ENCODE assay signal across 14 cellular contexts in the genomic region with DNA sequence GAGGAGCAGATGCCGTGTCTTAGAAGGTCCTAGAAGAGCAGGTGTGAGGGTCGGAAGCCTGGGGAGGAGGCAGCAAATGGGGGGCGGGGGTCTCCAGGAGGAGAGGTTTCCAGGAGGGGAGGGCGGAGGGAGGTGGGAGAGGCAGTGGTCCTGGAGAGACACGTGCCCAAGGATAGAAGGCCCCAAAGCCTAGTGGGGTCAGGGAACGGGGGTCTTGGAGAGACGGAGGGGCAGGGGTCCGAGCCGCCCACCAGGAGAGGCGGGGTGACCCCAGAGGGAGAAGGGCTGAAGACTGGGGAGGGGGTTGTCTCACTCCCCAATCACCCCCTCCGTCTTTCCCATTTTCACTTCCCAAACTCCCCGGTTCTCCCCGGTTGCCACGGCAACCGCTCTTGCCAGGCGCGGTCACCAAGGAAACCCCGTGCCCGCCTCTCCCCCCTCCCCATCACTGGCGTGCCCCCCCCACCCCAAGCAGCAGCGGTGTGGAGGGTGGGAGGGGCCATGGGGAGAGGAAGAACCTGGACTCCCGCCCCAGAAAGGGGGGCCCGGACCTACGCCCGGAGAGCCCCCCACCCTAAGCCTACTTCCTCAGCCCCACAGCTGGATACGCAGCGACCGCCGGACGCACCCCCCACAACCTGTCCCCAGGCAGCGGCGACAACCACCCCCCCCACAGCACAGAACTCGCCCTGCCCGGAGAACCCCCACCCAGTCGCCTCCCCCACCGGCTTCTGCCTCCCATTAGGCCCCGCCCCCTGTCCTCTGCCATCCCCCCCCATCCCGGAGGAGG. TPM values are rescaled to one million over a fixed set of nuclear protein-coding genes. Genes with fewer than 3 reads are reported as not detected.
DNase-seq lines count a peak whose midpoint lies in the region; ATAC-seq and TF ChIP-seq lines count a peak whose summit lies in the region.
"Had no signal": no experiment of that assay in that cellular context is flagged by ENCODE, and none has a peak within 500 bp of the region (broad histone marks: within the 10 kb centered on the region; RNA-seq: fewer than 3 reads in every experiment).

No MANE protein-coding gene starts in this region.

- H3K27me3 ChIP-seq in BE2C = peaks cover 50% of the 10 kb centered on the region

- DNase-seq in 8988T = peak; percentile 61
- peak; percentile 79 for DNase-seq in G401 (ENCODE audit: low spot score)
- peak in 48 of 58 donors; percentile 22 to 77 (median 50) for DNase-seq in anterior cingulate cortex (lab: John Stamatoyannopoulos, UW)
- DNase-seq in memory B cell (ENCODE audit: low spot score in 2 of 2) = no peak
- no peak for DNase-seq in NCI-H187 treated with DMSO at 0.1 percent for 48 hours (lab: John Stamatoyannopoulos, UW)
- DNase-seq in posterior vena cava (ENCODE audit: low spot score) = no peak
- no peak for DNase-seq in BE2C
- DNase-seq: activated CD4-positive, CD25-positive, alpha-beta regulatory T cell treated with anti-CD3 and anti-CD28 coated beads, Interleukin-2, amount 50 U/mL, for 72 hours; adrenal gland; GOT3; upper lobe of right lung had no signal

- H3K9me3 ChIP-seq in BE2C = no peaks in the 10 kb centered on the region
- H3K9me3 ChIP-seq: adrenal gland, upper lobe of right lung had no signal

- no peaks in the 10 kb centered on the region for H3K36me3 ChIP-seq in BE2C
- H3K36me3 ChIP-seq: adrenal gland, upper lobe of right lung had no signal

- H3K9me3 Mint-ChIP-seq in memory B cell = no peaks in the 10 kb centered on the region

- H3K4me3 ChIP-seq in BE2C (ENCODE audit: low read depth, low read length) = no peak overlapping the region
- H3K4me3 ChIP-seq: upper lobe of right lung had no signal

- peaks cover 44% of the 10 kb centered on the region for H3K27me3 Mint-ChIP-seq in memory B cell

- no peak for ATAC-seq in memory B cell (ENCODE audit: low read depth)
- no peak for ATAC-seq in HG03159 (IDR thresholded peaks at IDR 0.05; ENCODE audit: unreplicated experiment)
- ATAC-seq: upper lobe of right lung had no signal

- no peak for TF ChIP-seq CTCF in BE2C (IDR thresholded peaks at IDR 0.05; ENCODE audit: low read depth, low read length)

- peaks cover 2% of the 10 kb centered on the region for H3K36me3 Mint-ChIP-seq in memory B cell

- no peaks in the 10 kb centered on the region for H3K4me1 ChIP-seq in BE2C
- H3K4me1 ChIP-seq: adrenal gland, upper lobe of right lung had no signal

- no peak overlapping the region for H3K27ac Mint-ChIP-seq in memory B cell

- peaks cover 15% of the 10 kb centered on the region for H3K4me1 Mint-ChIP-seq in memory B cell

- H3K4me3 Mint-ChIP-seq in memory B cell = peak overlapping the region; percentile 59

- intact Hi-C loops in posterior vena cava (cut with DNase I) = no loop called here

- in situ Hi-C loops in G401 (cut with HindIII; ENCODE audit: low sequenced_read_pairs) = no loop called here

RNA-seq across cellular contexts. Expression of a gene that starts 1.0 kb away (rescaled TPM):
- 16.5 and 19.2 TPM in 2 replicates for total RNA-seq in G401 (2014; rRNA removed; shearing (Covaris generic))
- total RNA-seq in posterior vena cava = 10 to 100 TPM; 10.3 to 14.2 TPM
- polyA plus RNA-seq in BE2C (2012; ENCODE audit: insufficient read depth, insufficient read length, low read depth) = 7.9 TPM
- total RNA-seq: mononuclear cell, RPMI7951 had no signal

RNA-seq across cellular contexts. Expression of a gene that starts 53.5 kb away (rescaled TPM):
- total RNA-seq in G401 (2014; rRNA removed; shearing (Covaris generic)) = not detected in 2 replicates
- not detected for total RNA-seq in posterior vena cava
- 13.9 TPM for polyA plus RNA-seq in BE2C (2012; ENCODE audit: insufficient read depth, insufficient read length, low read depth)
- total RNA-seq: mononuclear cell, RPMI7951, upper lobe of right lung had no signal

RNA-seq across cellular contexts. Expression of a gene that starts 56.3 kb away (rescaled TPM):
- 13.6 and 33.3 TPM in 2 replicates for total RNA-seq in G401 (2014; rRNA removed; shearing (Covaris generic))
- 10 to 100 TPM; 27.5 to 31.7 TPM for total RNA-seq in posterior vena cava
- 38.6 TPM for polyA plus RNA-seq in BE2C (2012; ENCODE audit: insufficient read depth, insufficient read length, low read depth)

Comparison
In these comparisons a context has a peak if more than half of its experiments do, and no peak if none do; other contexts are left out.
1. DNase-seq: peak in 8988T (single experiment), G401 (single experiment) and anterior cingulate cortex (48 of 58); none in memory B cell (0 of 2), NCI-H187 treated with DMSO at 0.1 percent for 48 hours (single experiment), posterior vena cava (single experiment) and BE2C (single experiment).